Comparison of ENCODE assay signal across 17 cellular contexts in the genomic region with DNA sequence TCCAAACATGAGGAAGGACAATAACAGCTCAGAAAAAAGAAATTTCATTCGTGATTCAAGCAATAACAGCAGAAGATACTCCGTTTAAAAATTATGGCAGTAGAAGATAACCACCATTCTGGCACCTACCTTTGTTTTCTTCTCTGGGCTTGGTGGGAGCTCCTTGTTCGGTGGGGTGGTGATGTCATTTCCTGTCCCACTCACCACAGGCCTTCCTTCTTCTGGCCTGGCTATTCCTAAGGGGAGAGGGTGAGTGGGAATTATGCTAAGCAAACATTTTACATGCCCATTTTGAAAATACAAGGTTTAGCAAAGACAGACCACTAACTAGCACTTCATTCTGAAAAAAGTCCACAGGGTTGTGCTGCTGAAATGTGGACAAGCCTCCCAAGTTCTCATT.
DNase-seq lines count a peak whose midpoint lies in the region; ATAC-seq and TF ChIP-seq lines count a peak whose summit lies in the region.
"Had no signal": no experiment of that assay in that cellular context is flagged by ENCODE, and none has a peak within 500 bp of the region (broad histone marks: within the 10 kb centered on the region; RNA-seq: fewer than 3 reads in every experiment).

No MANE protein-coding gene starts in this region.

- H3K4me1 ChIP-seq in right atrium auricular region = peaks cover 0 to 31% of the 10 kb centered on the region in 2 donors

- no peak for TF ChIP-seq CTCF in right atrium auricular region (IDR thresholded peaks at IDR 0.05)
- TF ChIP-seq CTCF in astrocyte of the cerebellum (IDR thresholded peaks at IDR 0.05; ENCODE audit: low read depth, low read length, missing control alignments) = no peak
- no peak for TF ChIP-seq CTCF in type B pancreatic cell (conservative IDR thresholded peaks at IDR 0.05)

- H3K4me3 Mint-ChIP-seq in type B pancreatic cell = no peak overlapping the region
- H3K4me3 Mint-ChIP-seq: activated naive CD4-positive, alpha-beta T cell treated with anti-CD3 and anti-CD28 coated beads, Interleukin-2, amount 50 U/mL, for 24 hours had no signal

- DNase-seq in left cardiac atrium (no peak), right atrium auricular region (ENCODE audit: low spot score) (no peak), astrocyte of the cerebellum (ENCODE audit: low read depth) (peak; percentile 36), glomerular visceral epithelial cell (ENCODE audit: extremely low spot score) (peak; percentile 35), type B pancreatic cell (ENCODE audit: extremely low spot score, unreplicated experiment) (no peak), DMS53 (lab: John Stamatoyannopoulos, UW) (no peak)
- no peak for DNase-seq in activated naive CD4-positive, alpha-beta T cell (lab: John Stamatoyannopoulos, UW)
- DNase-seq: dorsolateral prefrontal cortex, foreskin fibroblast, NCI-H1417, NCI-H510A treated with DMSO at 0.1 percent for 48 hours, pancreas, stomach, WERI-Rb-1 had no signal

- H3K9me3 ChIP-seq in right atrium auricular region = no peaks in the 10 kb centered on the region
- H3K9me3 ChIP-seq: pancreas, stomach had no signal

- no peaks in the 10 kb centered on the region for H3K27me3 ChIP-seq in right atrium auricular region
- H3K27me3 ChIP-seq: dorsolateral prefrontal cortex, pancreas, stomach had no signal

- peaks cover 37% of the 10 kb centered on the region for H3K36me3 ChIP-seq in right atrium auricular region

- in situ Hi-C loops in astrocyte of the cerebellum (cut with HindIII; ENCODE audit: low sequenced_read_pairs) = no loop called here

- peaks cover 6% of the 10 kb centered on the region for H3K4me1 Mint-ChIP-seq in type B pancreatic cell (ENCODE audit: unreplicated experiment)

- ATAC-seq in left cardiac atrium = peak; percentile 23 to 31
- no peak for ATAC-seq in GM19395 (IDR thresholded peaks at IDR 0.05; ENCODE audit: unreplicated experiment)
- ATAC-seq: HCT116, pancreas had no signal

- peak overlapping the region in 1 of 2 donors; percentile 26 for H3K27ac ChIP-seq in right atrium auricular region
- H3K27ac ChIP-seq: pancreas, stomach, WERI-Rb-1 had no signal

- H3K9me3 Mint-ChIP-seq in type B pancreatic cell = no peaks in the 10 kb centered on the region
- H3K9me3 Mint-ChIP-seq: activated naive CD4-positive, alpha-beta T cell treated with anti-CD3 and anti-CD28 coated beads, Interleukin-2, amount 50 U/mL, for 24 hours had no signal

- peak overlapping the region; percentile 27 for H3K27ac Mint-ChIP-seq in type B pancreatic cell
- H3K27ac Mint-ChIP-seq: activated naive CD4-positive, alpha-beta T cell treated with anti-CD3 and anti-CD28 coated beads, Interleukin-2, amount 50 U/mL, for 24 hours had no signal

- intact Hi-C loops in left cardiac atrium (cut with DNase I) = no loop called here

- H3K27me3 Mint-ChIP-seq in type B pancreatic cell = no peaks in the 10 kb centered on the region
- H3K27me3 Mint-ChIP-seq: activated naive CD4-positive, alpha-beta T cell treated with anti-CD3 and anti-CD28 coated beads, Interleukin-2, amount 50 U/mL, for 24 hours had no signal

- peaks cover 15% of the 10 kb centered on the region for H3K36me3 Mint-ChIP-seq in type B pancreatic cell

- H3K4me3 ChIP-seq in right atrium auricular region (no peak overlapping the region), astrocyte of the cerebellum (ENCODE audit: low read depth, low read length) (no peak overlapping the region)
- H3K4me3 ChIP-seq: dorsolateral prefrontal cortex, pancreas, stomach had no signal

Comparison
In these comparisons a context has a peak if more than half of its experiments do, and no peak if none do; other contexts are left out.
1. DNase-seq: peak in astrocyte of the cerebellum (single experiment) and glomerular visceral epithelial cell (single experiment); none in left cardiac atrium (single experiment), right atrium auricular region (single experiment), type B pancreatic cell (single experiment), activated naive CD4-positive, alpha-beta T cell (0 of 4) and DMS53 (single experiment).